ENCODE assay signal across 14 cellular contexts in the genomic region with DNA sequence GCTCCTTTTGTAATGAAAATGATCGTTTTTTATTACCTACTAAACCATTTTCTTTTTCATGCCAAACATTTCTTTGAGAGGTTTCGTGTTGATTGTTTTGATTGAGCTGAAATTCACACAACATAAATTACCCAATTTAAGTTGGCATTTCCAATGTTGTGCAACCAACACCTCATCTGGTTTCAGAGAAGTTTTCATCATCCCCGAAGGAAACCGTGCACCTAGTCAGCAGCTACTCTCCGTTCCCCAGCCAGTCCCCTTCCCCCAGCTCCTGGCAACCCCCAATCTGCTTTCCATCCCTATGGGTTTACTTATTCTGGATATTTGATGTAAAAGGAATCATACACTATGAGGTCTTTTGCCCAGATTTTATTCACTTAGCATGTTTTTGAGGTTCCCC.
DNase-seq lines count a peak whose midpoint lies in the region; ATAC-seq and TF ChIP-seq lines count a peak whose summit lies in the region.
"Had no signal": no experiment of that assay in that cellular context is flagged by ENCODE, and none has a peak within 500 bp of the region (broad histone marks: within the 10 kb centered on the region; RNA-seq: fewer than 3 reads in every experiment).

No MANE protein-coding gene starts in this region.

- H3F3A ChIP-seq in GM23338 (replicated peaks; ENCODE audit: low read depth): no peaks in the 10 kb centered on the region

- ATAC-seq in GM23338 (no peak), psoas muscle (peak in 3 of 4 donors; percentile 60 to 78 (median 64))
- ATAC-seq: CD8-positive, alpha-beta T cell had no signal

- H3K4me2 ChIP-seq in GM23338: no peak overlapping the region

- peaks cover 43% of the 10 kb centered on the region for H3K4me1 Mint-ChIP-seq in GM23338
- H3K4me1 Mint-ChIP-seq: CD4-positive, CD25-positive, alpha-beta regulatory T cell had no signal

- H3K27me3 Mint-ChIP-seq in GM23338 (ENCODE audit: insufficient read depth, low read depth, poor library complexity): peaks cover 7% of the 10 kb centered on the region
- H3K27me3 Mint-ChIP-seq: CD4-positive, CD25-positive, alpha-beta regulatory T cell had no signal

- H4K20me1 ChIP-seq in GM23338 (replicated peaks; ENCODE audit: insufficient read depth): peaks cover 3% of the 10 kb centered on the region; the same call in 1 of the 2 replicates

- no peak for TF ChIP-seq CTCF in GM23338 (conservative IDR thresholded peaks at IDR 0.05; ENCODE audit: low read depth in 2 of 2)
- TF ChIP-seq CTCF in dorsolateral prefrontal cortex (IDR thresholded peaks at IDR 0.05 in 54 of 56, conservative IDR thresholded peaks at IDR 0.05 in 2 of 56; ENCODE audit: low read depth in 1 of 56, partially characterized antibody in 56 of 56): peak in 1 of 56 donors; percentile 1
- no peak for TF ChIP-seq CTCF in psoas muscle (IDR thresholded peaks at IDR 0.05)

- peaks cover 37% of the 10 kb centered on the region for H3K36me3 Mint-ChIP-seq in GM23338 (ENCODE audit: low read depth)
- H3K36me3 Mint-ChIP-seq: CD4-positive, CD25-positive, alpha-beta regulatory T cell; CD8-positive, alpha-beta T cell had no signal

- H3K4me3 ChIP-seq in GM23338 (no peak overlapping the region), dorsolateral prefrontal cortex (no peak overlapping the region), psoas muscle (no peak overlapping the region)

- H3K36me3 ChIP-seq in GM23338 (ENCODE audit: insufficient read depth): peaks cover 14% of the 10 kb centered on the region
- H3K36me3 ChIP-seq in psoas muscle (ENCODE audit: insufficient read depth in 1 of 2, low read depth in 1 of 2): peaks cover 0 to 32% of the 10 kb centered on the region in 2 donors

- H3K4me1 ChIP-seq in GM23338 (ENCODE audit: insufficient read depth): peaks cover 22% of the 10 kb centered on the region
- H3K4me1 ChIP-seq in psoas muscle: peaks cover 12% of the 10 kb centered on the region
- H3K4me1 ChIP-seq: Caco-2 had no signal

- peak overlapping the region; percentile 9; the same call in 1 of the 2 replicates for H3K27ac Mint-ChIP-seq in GM23338
- H3K27ac Mint-ChIP-seq: CD4-positive, CD25-positive, alpha-beta regulatory T cell; CD8-positive, alpha-beta T cell had no signal

- no peaks in the 10 kb centered on the region for H3K27me3 ChIP-seq in GM23338 (ENCODE audit: insufficient read depth)
- no peaks in the 10 kb centered on the region for H3K27me3 ChIP-seq in dorsolateral prefrontal cortex
- H3K27me3 ChIP-seq in psoas muscle (ENCODE audit: insufficient read depth in 3 of 3, low read length in 2 of 3): no peaks in the 10 kb centered on the region

- intact Hi-C loops in dorsolateral prefrontal cortex (cut with DNase I): no loop called here
- intact Hi-C loops in psoas muscle (cut with DNase I): loop anchor here (2.0 to 10.0 kb wide), 3 partner anchors 122 to 225 kb away; a partner anchor contains a TSS

- no peak overlapping the region for H2AFZ ChIP-seq in GM23338

- no peaks in the 10 kb centered on the region for H3K9me3 Mint-ChIP-seq in GM23338
- H3K9me3 Mint-ChIP-seq: CD8-positive, alpha-beta T cell had no signal

- DNase-seq in GM23338 (ENCODE audit: low spot score) (no peak), dorsolateral prefrontal cortex (no peak), psoas muscle (no peak), GM19238 (ENCODE audit: insufficient read length, low spot score) (no peak), SIG-M5 (lab: John Stamatoyannopoulos, UW) (no peak)
- no peak for DNase-seq in stimulated activated naive CD4-positive, alpha-beta T cell treated with Interleukin-2 at 50 U/mL for 16 hours (lab: John Stamatoyannopoulos, UW)
- DNase-seq: C1 segment of cervical spinal cord; CD4-positive, CD25-positive, alpha-beta regulatory T cell; CD8-positive, alpha-beta T cell; DMS79; EL; GDM1; HCEC 1CT had no signal

- H3K9me3 ChIP-seq in psoas muscle: no peaks in the 10 kb centered on the region
- H3K9me3 ChIP-seq: Caco-2 had no signal

- peaks cover 80% of the 10 kb centered on the region for H3K79me2 ChIP-seq in GM23338 (replicated peaks; ENCODE audit: insufficient read depth)

- H3K9me2 ChIP-seq in GM23338 (ENCODE audit: insufficient read depth): peaks cover 4% of the 10 kb centered on the region

- WGBS in psoas muscle, 3 donors: 19 to 40% (median 22%) methylated on average over 5 of the region's 5 CpGs

- H3K27ac ChIP-seq in GM23338 (ENCODE audit: low read depth): 0 out of 2 replicates have a peak overlapping the region, but pooled peaks have one; percentile 26
- peak overlapping the region in 38 of 59 donors; percentile 4 to 82 (median 58) for H3K27ac ChIP-seq in dorsolateral prefrontal cortex
- peak overlapping the region; percentile 51 for H3K27ac ChIP-seq in psoas muscle

- H3K4me3 Mint-ChIP-seq in GM23338: no peak overlapping the region
- H3K4me3 Mint-ChIP-seq: CD4-positive, CD25-positive, alpha-beta regulatory T cell; CD8-positive, alpha-beta T cell had no signal

TF ChIP-seq in GM23338, 12 proteins besides CTCF, POLR2A, EP300 and RAD21 (continues in another document):
- no peak for TF ChIP-seq POLR2AphosphoS5 (IDR thresholded peaks at IDR 0.05; ENCODE audit: low read depth)
- TF ChIP-seq CREB1 (CRISPR knock-in tag; IDR thresholded peaks at IDR 0.05; ENCODE audit: low read depth): no peak
- no peak for TF ChIP-seq NANOG (IDR thresholded peaks at IDR 0.05; ENCODE audit: borderline replicate concordance)
- no peak for TF ChIP-seq EZH2phosphoT487 (IDR thresholded peaks at IDR 0.05; ENCODE audit: unreplicated experiment)
- TF ChIP-seq, protein P1, sequence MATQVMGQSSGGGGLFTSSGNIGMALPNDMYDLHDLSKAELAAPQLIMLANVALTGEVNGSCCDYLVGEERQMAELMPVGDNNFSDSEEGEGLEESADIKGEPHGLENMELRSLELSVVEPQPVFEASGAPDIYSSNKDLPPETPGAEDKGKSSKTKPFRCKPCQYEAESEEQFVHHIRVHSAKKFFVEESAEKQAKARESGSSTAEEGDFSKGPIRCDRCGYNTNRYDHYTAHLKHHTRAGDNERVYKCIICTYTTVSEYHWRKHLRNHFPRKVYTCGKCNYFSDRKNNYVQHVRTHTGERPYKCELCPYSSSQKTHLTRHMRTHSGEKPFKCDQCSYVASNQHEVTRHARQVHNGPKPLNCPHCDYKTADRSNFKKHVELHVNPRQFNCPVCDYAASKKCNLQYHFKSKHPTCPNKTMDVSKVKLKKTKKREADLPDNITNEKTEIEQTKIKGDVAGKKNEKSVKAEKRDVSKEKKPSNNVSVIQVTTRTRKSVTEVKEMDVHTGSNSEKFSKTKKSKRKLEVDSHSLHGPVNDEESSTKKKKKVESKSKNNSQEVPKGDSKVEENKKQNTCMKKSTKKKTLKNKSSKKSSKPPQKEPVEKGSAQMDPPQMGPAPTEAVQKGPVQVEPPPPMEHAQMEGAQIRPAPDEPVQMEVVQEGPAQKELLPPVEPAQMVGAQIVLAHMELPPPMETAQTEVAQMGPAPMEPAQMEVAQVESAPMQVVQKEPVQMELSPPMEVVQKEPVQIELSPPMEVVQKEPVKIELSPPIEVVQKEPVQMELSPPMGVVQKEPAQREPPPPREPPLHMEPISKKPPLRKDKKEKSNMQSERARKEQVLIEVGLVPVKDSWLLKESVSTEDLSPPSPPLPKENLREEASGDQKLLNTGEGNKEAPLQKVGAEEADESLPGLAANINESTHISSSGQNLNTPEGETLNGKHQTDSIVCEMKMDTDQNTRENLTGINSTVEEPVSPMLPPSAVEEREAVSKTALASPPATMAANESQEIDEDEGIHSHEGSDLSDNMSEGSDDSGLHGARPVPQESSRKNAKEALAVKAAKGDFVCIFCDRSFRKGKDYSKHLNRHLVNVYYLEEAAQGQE (IDR thresholded peaks at IDR 0.05; ENCODE audit: unreplicated experiment): no peak
- TF ChIP-seq EZH2 (IDR thresholded peaks at IDR 0.05; ENCODE audit: low read depth, unreplicated experiment): no peak
- TF ChIP-seq, protein P2, sequence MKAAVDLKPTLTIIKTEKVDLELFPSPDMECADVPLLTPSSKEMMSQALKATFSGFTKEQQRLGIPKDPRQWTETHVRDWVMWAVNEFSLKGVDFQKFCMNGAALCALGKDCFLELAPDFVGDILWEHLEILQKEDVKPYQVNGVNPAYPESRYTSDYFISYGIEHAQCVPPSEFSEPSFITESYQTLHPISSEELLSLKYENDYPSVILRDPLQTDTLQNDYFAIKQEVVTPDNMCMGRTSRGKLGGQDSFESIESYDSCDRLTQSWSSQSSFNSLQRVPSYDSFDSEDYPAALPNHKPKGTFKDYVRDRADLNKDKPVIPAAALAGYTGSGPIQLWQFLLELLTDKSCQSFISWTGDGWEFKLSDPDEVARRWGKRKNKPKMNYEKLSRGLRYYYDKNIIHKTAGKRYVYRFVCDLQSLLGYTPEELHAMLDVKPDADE (IDR thresholded peaks at IDR 0.05): no peak
- no peak for TF ChIP-seq ZNF114 (CRISPR knock-in tag; IDR thresholded peaks at IDR 0.05)
- no peak for TF ChIP-seq JUNB (IDR thresholded peaks at IDR 0.05; ENCODE audit: unreplicated experiment)

Comparison
In these comparisons a context has a peak if more than half of its experiments do, and no peak if none do; other contexts are left out.
1. intact Hi-C loops: an anchor here in psoas muscle (2.0 to 10.0 kb wide); none called in dorsolateral prefrontal cortex.